8 cellular contexts compared by ENCODE assay signal in genomic region chr12:124422570-124423523, GRCh38.
DNase-seq lines count a peak whose midpoint lies in the region; ATAC-seq, FAIRE-seq and TF ChIP-seq lines count a peak whose summit lies in the region.

No MANE protein-coding gene starts in this region.

- H3K36me3 ChIP-seq in colonic mucosa (no peaks in the 10 kb centered on the region), HepG2 (replicated peaks in 1 of 2; ENCODE audit: control insufficient read depth in 1 of 2, insufficient read depth in 2 of 2, low read length in 2 of 2) (peaks cover 5 to 12% of the 10 kb centered on the region in 2 experiments; a peak in 3 of 5 replicates), tibial artery (peaks cover 20 to 67% (median 41%) of the 10 kb centered on the region in 3 donors)

- no peak for TF ChIP-seq POLR2A in HepG2 (IDR thresholded peaks at IDR 0.05; ENCODE audit: insufficient read depth in 1 of 2, low read depth in 2 of 2, low read length in 2 of 2)

- peak; percentile 94 for DNase-seq in DMS 273 (lab: John Stamatoyannopoulos, UW; ENCODE audit: unreplicated experiment)
- DNase-seq in NCI-H2196 (lab: John Stamatoyannopoulos, UW; ENCODE audit: unreplicated experiment), result peak; percentile 74
- peak; percentile 94 for DNase-seq in colonic mucosa
- peak; percentile 58 for DNase-seq in HepG2 (ENCODE audit: low spot score)
- DNase-seq in tibial artery, result peak; percentile 92 to 98
- no peak for DNase-seq in GDM1 (lab: John Stamatoyannopoulos, UW)
- DNase-seq in HEK293T (ENCODE audit: extremely low spot score), result no peak

- H3K27ac ChIP-seq in colonic mucosa, result peak overlapping the region; percentile 95
- peak overlapping the region; percentile 64 for H3K27ac ChIP-seq in HepG2 (ENCODE audit: extremely low read length, insufficient read depth, low read length)
- H3K27ac ChIP-seq in tibial artery, result peak overlapping the region; percentile 83 to 92

- 57% methylated on average over 14 of the region's 37 CpGs for WGBS in HepG2 (ENCODE audit: low lambda C conversion rate)

- no peak for FAIRE-seq in HepG2 (lab: Jason Lieb, UNC)

- no peak for TF ChIP-seq RAD21 in HepG2 (CRISPR knock-in tag; IDR thresholded peaks at IDR 0.05)

- TF ChIP-seq CTCF in colonic mucosa (IDR thresholded peaks at IDR 0.05) (no peak), HepG2 (CRISPR knock-in tag; IDR thresholded peaks at IDR 0.05) (no peak), tibial artery (IDR thresholded peaks at IDR 0.05) (no peak)

- POLR2A ChIA-PET in HepG2 (lab: Yijun Ruan, JAX), result interaction anchor here (1.1 to 1.5 kb wide), 2 partner anchors 32 to 34 kb away, joined by 3 read pairs; no protein-coding TSS in a partner anchor
- POLR2A ChIA-PET in HEK293T (lab: Yijun Ruan, JAX), result no interaction called here

- H3K27me3 ChIP-seq in colonic mucosa (no peaks in the 10 kb centered on the region), HepG2 (ENCODE audit: control insufficient read depth in 1 of 2, insufficient read depth in 2 of 2, low read length in 2 of 2) (no peaks in the 10 kb centered on the region), tibial artery (no peaks in the 10 kb centered on the region)

- no peak for TF ChIP-seq EP300 in HepG2 (IDR thresholded peaks at IDR 0.05; ENCODE audit: low read depth in 2 of 2, low read length in 2 of 2)
- TF ChIP-seq EP300 in HepG2 (CRISPR knock-in tag; IDR thresholded peaks at IDR 0.05; ENCODE audit: borderline replicate concordance), result no peak

- H3K4me2 ChIP-seq in HepG2 (ENCODE audit: low read depth, low read length), result peak overlapping the region; percentile 55

- intact Hi-C loops in colonic mucosa (cut with DNase I), result loop anchor here (10.0 kb wide), 1 partner anchor 58 kb away; no protein-coding TSS in a partner anchor
- intact Hi-C loops in HepG2 (cut with micrococcal nuclease; ENCODE audit: unreplicated experiment), result no loop called here
- intact Hi-C loops in tibial artery (cut with DNase I; ENCODE audit: low total_unique reads), result loop anchor here (5.0 kb wide), 1 partner anchor 36 kb away; no protein-coding TSS in a partner anchor

- ATAC-seq in HepG2 (peak; percentile 83), HG03354 (IDR thresholded peaks at IDR 0.05; ENCODE audit: poor library complexity, severe bottlenecking, unreplicated experiment) (no peak)

- in situ Hi-C loops in HepG2 (cut with HindIII; ENCODE audit: extremely low pct_ligation_motif_present, low pct_unique_long_range_greater_than_20kb), result no loop called here

- peak overlapping the region; percentile 14 for H3K4me3 ChIP-seq in colonic mucosa
- peak overlapping the region; percentile 26 to 56 (median 31); a peak in 4 of 6 replicates for H3K4me3 ChIP-seq in HepG2 (replicated peaks in 1 of 3; ENCODE audit: insufficient read depth in 1 of 3, low read depth in 2 of 3, low read length in 3 of 3)
- H3K4me3 ChIP-seq in tibial artery, result peak overlapping the region; percentile 34 to 47

- H3K4me1 ChIP-seq in colonic mucosa (peaks cover 16% of the 10 kb centered on the region), HepG2 (ENCODE audit: insufficient read depth, low read length) (peaks cover 25% of the 10 kb centered on the region), tibial artery (peaks cover 0 to 67% (median 53%) of the 10 kb centered on the region in 4 donors)

- H3K9me3 ChIP-seq in colonic mucosa, result no peaks in the 10 kb centered on the region
- no peaks in the 10 kb centered on the region for H3K9me3 ChIP-seq in HepG2 (ENCODE audit: low read length)
- no peaks in the 10 kb centered on the region for H3K9me3 ChIP-seq in tibial artery

- no peak overlapping the region for H2AFZ ChIP-seq in HepG2 (ENCODE audit: low read length)

- no peaks in the 10 kb centered on the region for H3K79me2 ChIP-seq in HepG2 (ENCODE audit: insufficient read depth, low read length)

- no peaks in the 10 kb centered on the region for H4K20me1 ChIP-seq in HepG2 (ENCODE audit: insufficient read depth, low read length)

- H3K9ac ChIP-seq in colonic mucosa (ENCODE audit: low read depth in 2 of 2, low read length in 2 of 2) (peak overlapping the region; percentile 74 to 87), HepG2 (ENCODE audit: insufficient read depth, low read depth, low read length) (peak overlapping the region; percentile 53; the same call in 1 of the 2 replicates)

- no TSS peak for BruUV-seq in HepG2 (replicated peaks; lab: Mats Ljungman, UMichigan)

- CTCF ChIA-PET in HepG2 (lab: Yijun Ruan, JAX; ENCODE audit: low intra/inter-chr PET ratio, low total read pairs) (no interaction called here), HEK293T (lab: Yijun Ruan, JAX) (no interaction called here)

TF ChIP-seq in HepG2, 621 proteins besides CTCF, POLR2A, EP300 and RAD21 (continues in another document):
- TF ChIP-seq MAZ (IDR thresholded peaks at IDR 0.05; ENCODE audit: borderline replicate concordance, low read depth, low read length) (no peak), MAZ (CRISPR knock-in tag; IDR thresholded peaks at IDR 0.05; ENCODE audit: low read depth) (no peak), NFRKB (IDR thresholded peaks at IDR 0.05) (no peak), ZNF335 (CRISPR knock-in tag; IDR thresholded peaks at IDR 0.05) (no peak), HOXA9 (CRISPR knock-in tag; IDR thresholded peaks at IDR 0.05; ENCODE audit: borderline replicate concordance) (no peak), MEF2D (CRISPR knock-in tag; IDR thresholded peaks at IDR 0.05) (no peak), ZMAT3 (CRISPR knock-in tag; conservative IDR thresholded peaks at IDR 0.05) (no peak), SRSF1 (optimal IDR thresholded peaks at IDR 0.05; ENCODE audit: low read depth, low read length) (peak; percentile 47), ZNF556 (CRISPR knock-in tag; IDR thresholded peaks at IDR 0.05; ENCODE audit: borderline replicate concordance) (no peak), HNRNPLL (IDR thresholded peaks at IDR 0.05; ENCODE audit: low read depth, low read length, poor library complexity, severe bottlenecking) (peak; percentile 39), ZBTB39 (CRISPR knock-in tag; IDR thresholded peaks at IDR 0.05) (no peak), ZFY (CRISPR knock-in tag; IDR thresholded peaks at IDR 0.05) (peak; percentile 40; the same call in 1 of the 2 replicates), ZNF501 (CRISPR knock-in tag; IDR thresholded peaks at IDR 0.05) (0 out of 2 replicates have a peak, but pooled peaks have one; percentile 39), CC2D1A (CRISPR knock-in tag; IDR thresholded peaks at IDR 0.05) (no peak), KAT7 (CRISPR knock-in tag; IDR thresholded peaks at IDR 0.05; ENCODE audit: borderline replicate concordance) (no peak)

TF ChIP-seq in HEK293T, 16 proteins besides CTCF, POLR2A, EP300 and RAD21:
- no peak for TF ChIP-seq HDGF (IDR thresholded peaks at IDR 0.05; ENCODE audit: borderline replicate concordance)
TF ChIP-seq in HEK293T: peak in this region for 0.

Comparison
In these comparisons a context has a peak if more than half of its experiments do, and no peak if none do; other contexts are left out.
1. DNase-seq: peak in DMS 273 (single experiment), NCI-H2196 (single experiment), colonic mucosa (single experiment), HepG2 (single experiment) and tibial artery (2 of 2); none in GDM1 (single experiment) and HEK293T (single experiment).
2. Peak in every context shown above with its lines, with median percentiles within 50 percentile points of each other: H3K27ac ChIP-seq and H3K4me3 ChIP-seq.